In the genomic region with DNA sequence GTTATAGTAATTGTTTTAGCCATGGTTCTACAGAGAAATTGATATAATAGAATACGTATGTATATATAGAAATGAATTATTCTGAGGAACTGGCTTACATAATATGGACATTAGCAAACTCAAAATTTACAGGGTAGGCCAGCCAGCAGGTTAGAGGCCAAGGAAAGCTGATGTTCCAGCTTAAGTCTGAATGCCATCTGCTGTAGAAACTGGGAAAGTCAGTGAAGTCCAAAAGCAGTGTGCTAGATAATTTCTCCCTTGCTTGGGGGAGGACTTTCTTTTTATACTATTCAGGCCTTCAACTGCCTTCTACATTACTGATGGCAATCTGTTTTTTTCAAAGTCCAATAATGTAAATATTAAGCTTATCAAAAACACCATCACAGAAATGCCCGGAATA, we compare ENCODE assay signal across 11 cellular contexts.
"Had no signal": no experiment of that assay in that cellular context is flagged by ENCODE, and none has a peak within 500 bp of the region (broad histone marks: within the 10 kb centered on the region; RNA-seq: fewer than 3 reads in every experiment).

No MANE protein-coding gene starts in this region.

- H3K4me1 ChIP-seq: psoas muscle, transverse colon had no signal

- H3K4me3 ChIP-seq: psoas muscle, transverse colon had no signal

- FAIRE-seq: TTC549 had no signal

- ATAC-seq: activated CD4-positive, CD25-positive, alpha-beta regulatory T cell treated with anti-CD3 and anti-CD28 coated beads, Interleukin-2, amount 50 U/mL, for 24 hours; esophagus mucosa; psoas muscle; sciatic nerve; stimulated activated naive B cell treated with anti-CD40 and anti-IgM and Interleukin-4, amounts not matched to agents 10 μg/mL and 1 μg/mL and 100 μg/mL, for 72 hours; T-helper 17 cell had no signal

- H3K36me3 ChIP-seq: transverse colon had no signal

- H3K9me3 ChIP-seq: psoas muscle, transverse colon had no signal

- H3K27me3 ChIP-seq: transverse colon had no signal

- H3K27ac ChIP-seq: psoas muscle, transverse colon had no signal

- DNase-seq: activated naive CD4-positive, alpha-beta T cell treated with anti-CD3 and anti-CD28 coated beads, Interleukin-2, amount 50 U/mL, for 16 hours; immature natural killer cell; psoas muscle; stimulated activated CD4-positive, alpha-beta T cell treated with anti-CD3 and anti-CD28 coated beads, Interleukin-2, amount 100 ng/mL, for 24 hours; stimulated activated naive B cell treated with anti-CD40 and anti-IgM and Interleukin-4, amounts not matched to agents 10 μg/mL and 1 μg/mL and 100 μg/mL, for 72 hours; T-helper 17 cell; transverse colon had no signal
